8 cellular contexts compared by ENCODE assay signal in the genomic region with DNA sequence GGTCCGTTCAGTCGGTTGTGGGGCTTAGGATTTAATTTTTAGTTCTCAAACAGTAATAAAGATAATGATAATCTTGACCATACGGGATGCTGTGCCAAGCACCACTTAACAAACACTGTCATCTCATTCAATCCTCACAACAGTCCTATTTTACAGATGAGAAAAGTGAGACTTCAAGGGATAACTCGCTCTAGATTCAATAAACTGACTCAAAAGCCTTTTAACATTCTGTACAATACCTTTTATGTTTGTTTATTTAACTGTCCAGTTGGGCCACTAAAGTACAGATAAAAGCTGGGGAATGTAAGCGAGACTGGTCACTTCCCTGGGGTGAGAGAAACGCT. TPM values are rescaled to one million over a fixed set of nuclear protein-coding genes. Genes with fewer than 3 reads are reported as not detected.
A peak's percentile ranks its signal among the peaks of the same experiment; 100 is the strongest.
DNase-seq lines count a peak whose midpoint lies in the region; ATAC-seq and TF ChIP-seq lines count a peak whose summit lies in the region.

No MANE protein-coding gene starts in this region.

- H3K4me1 ChIP-seq in right lobe of liver (peaks cover 0 to 5% (median 0%) of the 10 kb centered on the region in 4 donors), tibial artery (peaks cover 0 to 18% (median 8%) of the 10 kb centered on the region in 4 donors)

- H3K27me3 Mint-ChIP-seq in activated T-cell treated with anti-CD3 and anti-CD28 coated beads, Interleukin-2, amount 50 U/mL, for 24 hours: peaks cover 45% of the 10 kb centered on the region
- H3K27me3 Mint-ChIP-seq in activated naive CD8-positive, alpha-beta T cell treated with anti-CD3 and anti-CD28 coated beads, Interleukin-2, amount 50 U/mL, for 24 hours: peaks cover 44% of the 10 kb centered on the region

- intact Hi-C loops in right lobe of liver (cut with DNase I) (no loop called here), tibial artery (cut with DNase I; ENCODE audit: low total_unique reads) (no loop called here)

- peaks cover 4% of the 10 kb centered on the region for H3K36me3 Mint-ChIP-seq in activated T-cell treated with anti-CD3 and anti-CD28 coated beads, Interleukin-2, amount 50 U/mL, for 24 hours (ENCODE audit: low read depth)
- H3K36me3 Mint-ChIP-seq in activated naive CD8-positive, alpha-beta T cell treated with anti-CD3 and anti-CD28 coated beads, Interleukin-2, amount 50 U/mL, for 24 hours (ENCODE audit: low read depth): no peaks in the 10 kb centered on the region

- H3K4me3 Mint-ChIP-seq in activated T-cell treated with anti-CD3 and anti-CD28 coated beads, Interleukin-2, amount 50 U/mL, for 24 hours: peak overlapping the region; percentile 87
- H3K4me3 Mint-ChIP-seq in activated naive CD8-positive, alpha-beta T cell treated with anti-CD3 and anti-CD28 coated beads, Interleukin-2, amount 50 U/mL, for 24 hours: peak overlapping the region; percentile 85

- H3K9me3 ChIP-seq in right lobe of liver: no peaks in the 10 kb centered on the region
- no peaks in the 10 kb centered on the region for H3K9me3 ChIP-seq in tibial artery

- H3K27ac Mint-ChIP-seq in activated T-cell treated with anti-CD3 and anti-CD28 coated beads, Interleukin-2, amount 50 U/mL, for 24 hours: peak overlapping the region; percentile 27
- H3K27ac Mint-ChIP-seq in activated naive CD8-positive, alpha-beta T cell treated with anti-CD3 and anti-CD28 coated beads, Interleukin-2, amount 50 U/mL, for 24 hours: peak overlapping the region; percentile 40

- no peak for DNase-seq in activated T-cell treated with anti-CD3 and anti-CD28 coated beads, Interleukin-2, amount 50 U/mL, for 24 hours
- no peak for DNase-seq in activated T-cell treated with anti-CD3 and anti-CD28 coated beads, Interleukin-2, amount 50 U/mL, for 1 hour
- no peak for DNase-seq in activated naive CD8-positive, alpha-beta T cell treated with anti-CD3 and anti-CD28 coated beads, Interleukin-2, amount 50 U/mL, for 24 hours
- no peak for DNase-seq in right lobe of liver
- DNase-seq in tibial artery: no peak
- DNase-seq in T1000 (lab: John Stamatoyannopoulos, UW): no peak
- no peak for DNase-seq in NCI-H748 (lab: John Stamatoyannopoulos, UW; ENCODE audit: unreplicated experiment)
- DNase-seq in A172 (ENCODE audit: low spot score): no peak

- no peaks in the 10 kb centered on the region for H3K9me3 Mint-ChIP-seq in activated T-cell treated with anti-CD3 and anti-CD28 coated beads, Interleukin-2, amount 50 U/mL, for 24 hours
- H3K9me3 Mint-ChIP-seq in activated naive CD8-positive, alpha-beta T cell treated with anti-CD3 and anti-CD28 coated beads, Interleukin-2, amount 50 U/mL, for 24 hours: no peaks in the 10 kb centered on the region

- TF ChIP-seq CTCF in right lobe of liver (IDR thresholded peaks at IDR 0.05): no peak
- TF ChIP-seq CTCF in tibial artery (IDR thresholded peaks at IDR 0.05): no peak

- H3K4me3 ChIP-seq in right lobe of liver (peak overlapping the region; percentile 63 to 97 (median 95)), tibial artery (peak overlapping the region; percentile 69 to 78)

- H3K27me3 ChIP-seq in right lobe of liver: no peaks in the 10 kb centered on the region
- H3K27me3 ChIP-seq in tibial artery: no peaks in the 10 kb centered on the region

- 15% methylated on average over 6 of the region's 6 CpGs for WGBS in right lobe of liver (ENCODE audit: insufficient coverage, low coverage, low lambda C conversion rate, missing lambda C conversion rate)

- H3K27ac ChIP-seq in right lobe of liver: no peak overlapping the region
- peak overlapping the region; percentile 67 for H3K27ac ChIP-seq in tibial artery

- H3K36me3 ChIP-seq in right lobe of liver (no peaks in the 10 kb centered on the region), tibial artery (no peaks in the 10 kb centered on the region)

- ATAC-seq in activated naive CD8-positive, alpha-beta T cell treated with anti-CD3 and anti-CD28 coated beads, Interleukin-2, amount 50 U/mL, for 24 hours: no peak
- ATAC-seq in right lobe of liver: peak in 1 of 4 donors; percentile 3

- H3K4me1 Mint-ChIP-seq in activated T-cell treated with anti-CD3 and anti-CD28 coated beads, Interleukin-2, amount 50 U/mL, for 24 hours (ENCODE audit: low read depth): peaks cover 23% of the 10 kb centered on the region
- peaks cover 14% of the 10 kb centered on the region for H3K4me1 Mint-ChIP-seq in activated naive CD8-positive, alpha-beta T cell treated with anti-CD3 and anti-CD28 coated beads, Interleukin-2, amount 50 U/mL, for 24 hours

- TF ChIP-seq POLR2A in right lobe of liver (IDR thresholded peaks at IDR 0.05): no peak

RNA-seq across cellular contexts. Expression of gene CFAP69, which starts 0.4 kb away (rescaled TPM):
- total RNA-seq in right lobe of liver: 1 to 10 TPM; 1.7 to 8.2 (median 3.8) TPM
- total RNA-seq in A172 (2014; rRNA removed; shearing (Covaris generic)): 2.1 and 5.1 TPM in 2 replicates

RNA-seq across cellular contexts. Expression of gene STEAP2, which starts 33.0 kb away (rescaled TPM):
- total RNA-seq in right lobe of liver: 1 to 10 TPM; 1.5 to 9.8 (median 5.3) TPM
- total RNA-seq in A172 (2014; rRNA removed; shearing (Covaris generic)): 2.5 and 18.5 TPM in 2 replicates

Comparison
In these comparisons a context has a peak if more than half of its experiments do, and no peak if none do; other contexts are left out.
1. H3K27ac ChIP-seq: peak in tibial artery (2 of 2); none in right lobe of liver (0 of 3).